Comparison of ENCODE assay signal across 18 cellular contexts in genomic region chr2:133092571-133092970, GRCh38.
"Had no signal": no experiment of that assay in that cellular context is flagged by ENCODE, and none has a peak within 500 bp of the region (broad histone marks: within the 10 kb centered on the region; RNA-seq: fewer than 3 reads in every experiment).

No MANE protein-coding gene starts in this region.

- H3K4me1 Mint-ChIP-seq: activated B cell treated with CpG ODN at 0.5 μM for 24 hours, naive B cell, neural crest cell had no signal

- DNase-seq: activated B cell treated with CpG ODN at 0.5 μM for 24 hours; activated CD4-positive, alpha-beta T cell treated with anti-CD3 and anti-CD28 coated beads for 4 hours; activated CD8-positive, alpha-beta T cell treated with anti-CD3 and anti-CD28 coated beads for 36 hours; activated naive CD4-positive, alpha-beta T cell treated with anti-CD3 and anti-CD28 coated beads for 36 hours; activated T-cell treated with anti-CD3 and anti-CD28 coated beads, Interleukin-2, amount 50 U/mL, for 1 hour; aorta; effector CD4-positive, alpha-beta T cell; left cardiac atrium; mesenchymal stem cell; mucosa of descending colon; naive B cell; stimulated activated CD4-positive, alpha-beta T cell treated with anti-CD3 and anti-CD28 coated beads, Interleukin-12 subunit alpha, Interleukin-12 subunit beta, amount 100 ng/mL, for 4 hours; stimulated activated CD4-positive, alpha-beta T cell treated with anti-CD3 and anti-CD28 coated beads, Interleukin-1b, Interleukin-23, amount 100 ng/mL, for 48 hours; stimulated activated naive CD4-positive, alpha-beta T cell treated with Interleukin-2 at 50 U/mL for 16 hours had no signal

- H3K9me3 ChIP-seq: mucosa of descending colon, tibial nerve had no signal

- H3K36me3 ChIP-seq: tibial nerve had no signal

- H3K4me3 ChIP-seq: mucosa of descending colon, tibial nerve had no signal

- H3K4me1 ChIP-seq: tibial nerve had no signal

- H3K27me3 ChIP-seq: tibial nerve had no signal

- H3K36me3 Mint-ChIP-seq: naive B cell had no signal

- H3K9me3 Mint-ChIP-seq: activated CD8-positive, alpha-beta T cell treated with anti-CD3 and anti-CD28 coated beads for 36 hours; activated naive CD4-positive, alpha-beta T cell treated with anti-CD3 and anti-CD28 coated beads for 36 hours; activated T-helper 2 cell treated with anti-CD3 and anti-CD28 coated beads, Interferon-gamma antibody, Interleukin-2, Interleukin-4, amounts not matched to agents 10 μg/mL and 5 μg/mL and 100 μg/mL, durations not matched to agents 14 hours and 24 hours and 36 hours; neural crest cell had no signal

- ATAC-seq: activated CD8-positive, alpha-beta T cell treated with anti-CD3 and anti-CD28 coated beads for 36 hours; left cardiac atrium; mucosa of descending colon had no signal

- H3K4me3 Mint-ChIP-seq: activated B cell treated with CpG ODN at 0.5 μM for 24 hours; activated CD8-positive, alpha-beta T cell treated with anti-CD3 and anti-CD28 coated beads for 36 hours; activated naive CD4-positive, alpha-beta T cell treated with anti-CD3 and anti-CD28 coated beads for 36 hours; naive B cell; neural crest cell had no signal

- H3K27me3 Mint-ChIP-seq: activated B cell treated with CpG ODN at 0.5 μM for 24 hours; activated CD8-positive, alpha-beta T cell treated with anti-CD3 and anti-CD28 coated beads for 36 hours; naive B cell; progenitor cell of endocrine pancreas had no signal

- H3K27ac Mint-ChIP-seq: activated B cell treated with CpG ODN at 0.5 μM for 24 hours; activated CD8-positive, alpha-beta T cell treated with anti-CD3 and anti-CD28 coated beads for 36 hours; activated naive CD4-positive, alpha-beta T cell treated with anti-CD3 and anti-CD28 coated beads for 36 hours; activated T-helper 2 cell treated with anti-CD3 and anti-CD28 coated beads, Interferon-gamma antibody, Interleukin-2, Interleukin-4, amounts not matched to agents 10 μg/mL and 5 μg/mL and 100 μg/mL, durations not matched to agents 14 hours and 24 hours and 36 hours; naive B cell; progenitor cell of endocrine pancreas had no signal

- H3K27ac ChIP-seq: tibial nerve had no signal
